In genomic region chr7:159158888-159159405, GRCh38 we compare ENCODE assay signal across 27 cellular contexts. TPM values are rescaled to one million over a fixed set of nuclear protein-coding genes. Genes with fewer than 3 reads are reported as not detected.
DNase-seq lines count a peak whose midpoint lies in the region; ATAC-seq and TF ChIP-seq lines count a peak whose summit lies in the region.
"Had no signal": no experiment of that assay in that cellular context is flagged by ENCODE, and none has a peak within 500 bp of the region (broad histone marks: within the 10 kb centered on the region; RNA-seq: fewer than 3 reads in every experiment).

No MANE protein-coding gene starts in this region.

- H3K4me3 Mint-ChIP-seq in mesothelial cell of epicardium: no peak overlapping the region
- H3K4me3 Mint-ChIP-seq: B cell, GM23338, IgD-negative memory B cell had no signal

- H3K4me1 ChIP-seq in DND-41 (ENCODE audit: insufficient read depth, low read length): peaks cover 16% of the 10 kb centered on the region
- no peaks in the 10 kb centered on the region for H3K4me1 ChIP-seq in esophagus muscularis mucosa
- no peaks in the 10 kb centered on the region for H3K4me1 ChIP-seq in upper lobe of left lung
- H3K4me1 ChIP-seq: HAP-1, SJSA1 had no signal

- H3K27me3 Mint-ChIP-seq in mesothelial cell of epicardium (ENCODE audit: low read depth): peaks cover 2% of the 10 kb centered on the region
- H3K27me3 Mint-ChIP-seq: B cell had no signal

- H3K9me3 ChIP-seq in DND-41 (ENCODE audit: insufficient read depth, low read length, severe bottlenecking) (no peaks in the 10 kb centered on the region), esophagus muscularis mucosa (no peaks in the 10 kb centered on the region), upper lobe of left lung (no peaks in the 10 kb centered on the region)
- H3K9me3 ChIP-seq: HAP-1, SJSA1 had no signal

- H3K79me2 ChIP-seq in DND-41 (ENCODE audit: insufficient read depth, low read length): no peaks in the 10 kb centered on the region

- DNase-seq in DMS 273 (lab: John Stamatoyannopoulos, UW; ENCODE audit: unreplicated experiment): peak; percentile 57
- no peak for DNase-seq in DMS 273 treated with DMSO at 0.1 percent for 48 hours (lab: John Stamatoyannopoulos, UW)
- peak; percentile 53 for DNase-seq in DND-41
- DNase-seq in NCI-H2171 (lab: John Stamatoyannopoulos, UW): peak; percentile 58
- DNase-seq in esophagus muscularis mucosa (ENCODE audit: extremely low spot score): peak; percentile 86
- no peak for DNase-seq in NCI-H2107 (lab: John Stamatoyannopoulos, UW)
- no peak for DNase-seq in mesothelial cell of epicardium (ENCODE audit: low spot score in 2 of 2, unreplicated experiment in 2 of 2)
- no peak for DNase-seq in upper lobe of left lung
- DNase-seq: Calu3, Kasumi-1, NCI-H1105, NCI-H1436 treated with DMSO at 0.1 percent for 48 hours, NCI-H1930, NCI-H446, NCI-H526 treated with DMSO at 0.1 percent for 48 hours, PC-9, Right ventricle myocardium superior, T-helper 1 cell had no signal

- H3K36me3 ChIP-seq in DND-41 (ENCODE audit: insufficient read depth, low read length) (no peaks in the 10 kb centered on the region), esophagus muscularis mucosa (no peaks in the 10 kb centered on the region), upper lobe of left lung (no peaks in the 10 kb centered on the region)
- H3K36me3 ChIP-seq: HAP-1, SJSA1 had no signal

- no peaks in the 10 kb centered on the region for H4K20me1 ChIP-seq in DND-41 (ENCODE audit: insufficient read depth, low read length)

- TF ChIP-seq EP300 in esophagus muscularis mucosa (IDR thresholded peaks at IDR 0.05): no peak
- TF ChIP-seq EP300 in upper lobe of left lung (IDR thresholded peaks at IDR 0.05): no peak

- no peaks in the 10 kb centered on the region for H3K36me3 Mint-ChIP-seq in mesothelial cell of epicardium
- H3K36me3 Mint-ChIP-seq: IgD-negative memory B cell had no signal

- H2AFZ ChIP-seq in DND-41 (ENCODE audit: low read depth, low read length): peak overlapping the region; percentile 28; the same call in 1 of the 2 replicates
- H2AFZ ChIP-seq: GM23338, PC-9 had no signal

- H3K27me3 ChIP-seq in DND-41 (ENCODE audit: insufficient read depth, low read length, poor library complexity) (no peaks in the 10 kb centered on the region), esophagus muscularis mucosa (peaks cover 0 to 7% (median 0%) of the 10 kb centered on the region in 4 donors), upper lobe of left lung (no peaks in the 10 kb centered on the region)
- H3K27me3 ChIP-seq: SJSA1 had no signal

- H3K27ac ChIP-seq in DND-41 (ENCODE audit: low read length) (peak overlapping the region; percentile 53), esophagus muscularis mucosa (replicated peaks in 1 of 4) (no peak overlapping the region), upper lobe of left lung (no peak overlapping the region)
- H3K27ac ChIP-seq: 22Rv1, PC-9, SJSA1 had no signal

- H3K9ac ChIP-seq in DND-41 (ENCODE audit: low read depth, low read length): no peak overlapping the region

- H3K4me2 ChIP-seq in DND-41 (ENCODE audit: insufficient read depth, low read length): no peak overlapping the region
- H3K4me2 ChIP-seq: GM23338, PC-9 had no signal

- ATAC-seq in DND-41 (ENCODE audit: insufficient read depth, low read depth) (peak; percentile 64), upper lobe of left lung (ENCODE audit: low FRiP score in 2 of 2) (no peak)
- ATAC-seq: GM23338 had no signal

- TF ChIP-seq CTCF in DND-41 (IDR thresholded peaks at IDR 0.05; ENCODE audit: borderline replicate concordance, extremely low read depth, low read length, poor library complexity, severe bottlenecking) (no peak), esophagus muscularis mucosa (IDR thresholded peaks at IDR 0.05) (no peak), mesothelial cell of epicardium (IDR thresholded peaks at IDR 0.05; ENCODE audit: unreplicated experiment) (no peak), upper lobe of left lung (IDR thresholded peaks at IDR 0.05) (no peak)

- H3K4me1 Mint-ChIP-seq in mesothelial cell of epicardium: no peaks in the 10 kb centered on the region
- H3K4me1 Mint-ChIP-seq: B cell, GM23338, IgD-negative memory B cell had no signal

- H3K27ac Mint-ChIP-seq in mesothelial cell of epicardium: no peak overlapping the region
- H3K27ac Mint-ChIP-seq: B cell, GM23338, IgD-negative memory B cell had no signal

- intact Hi-C loops in esophagus muscularis mucosa (cut with DNase I): no loop called here

- H3K4me3 ChIP-seq in DND-41 (ENCODE audit: low read depth in 1 of 2, low read length in 2 of 2) (no peak overlapping the region), esophagus muscularis mucosa (no peak overlapping the region), upper lobe of left lung (no peak overlapping the region)
- H3K4me3 ChIP-seq: GM23338, HAP-1, PC-9, SJSA1 had no signal

- 70% methylated on average over 10 of the region's 14 CpGs for WGBS in esophagus muscularis mucosa
- WGBS in upper lobe of left lung, 2 donors: 65 to 69% methylated on average over 14 of the region's 14 CpGs

- no peaks in the 10 kb centered on the region for H3K9me3 Mint-ChIP-seq in mesothelial cell of epicardium
- H3K9me3 Mint-ChIP-seq: IgD-negative memory B cell had no signal

- no peak for TF ChIP-seq POLR2A in esophagus muscularis mucosa (IDR thresholded peaks at IDR 0.05; ENCODE audit: low read depth)
- no peak for TF ChIP-seq POLR2A in upper lobe of left lung (IDR thresholded peaks at IDR 0.05)

RNA-seq across cellular contexts. Expression of gene VIPR2, which starts 14.3 kb away (rescaled TPM):
- 10 to 100 TPM in 2 of 4 donors, 1 to 10 TPM in 2; 9.3 to 16.6 (median 12.1) TPM for total RNA-seq in esophagus muscularis mucosa
- total RNA-seq in mesothelial cell of epicardium: 0.04 to 0.20 TPM (median 0.14 TPM) in 3 replicates
- total RNA-seq in upper lobe of left lung: under 1 TPM in 3 of 6 donors, not detected in 3; 0.30 to 0.74 (median 0.40) TPM
- total RNA-seq: B cell, Calu3, G401, M059J, PC-9, RPMI7951, SJSA1 had no signal

Comparison
In these comparisons a context has a peak if more than half of its experiments do, and no peak if none do; other contexts are left out.
1. DNase-seq: peak in DMS 273 (single experiment), DND-41 (single experiment), NCI-H2171 (single experiment) and esophagus muscularis mucosa (single experiment); none in DMS 273 treated with DMSO at 0.1 percent for 48 hours (single experiment), NCI-H2107 (single experiment), mesothelial cell of epicardium (0 of 2) and upper lobe of left lung (0 of 2).